ENCODE assay signal across 9 cellular contexts in genomic region chr3:15556512-15556911, GRCh38. TPM values are rescaled to one million over a fixed set of nuclear protein-coding genes. Genes with fewer than 3 reads are reported as not detected.
DNase-seq lines count a peak whose midpoint lies in the region; ATAC-seq, FAIRE-seq and TF ChIP-seq lines count a peak whose summit lies in the region.
"Had no signal": no experiment of that assay in that cellular context is flagged by ENCODE, and none has a peak within 500 bp of the region (broad histone marks: within the 10 kb centered on the region; RNA-seq: fewer than 3 reads in every experiment).

No MANE protein-coding gene starts in this region.

- intact Hi-C loops in stomach (cut with DNase I; ENCODE audit: low total_unique reads): loop anchor here (10.0 kb wide), 1 partner anchor 132 kb away; the partner anchor contains the start of genes EAF1 and METTL6

- ATAC-seq in GM21367 (IDR thresholded peaks at IDR 0.05; ENCODE audit: unreplicated experiment) (peak; percentile 89), HG03442 (IDR thresholded peaks at IDR 0.05; ENCODE audit: unreplicated experiment) (peak; percentile 87)

- no peak for DNase-seq in GM12892 (ENCODE audit: insufficient read length)
- peak; percentile 46 for DNase-seq in germinal center (ENCODE audit: low spot score)
- no peak for DNase-seq in stomach
- no peak for DNase-seq in stimulated activated CD4-positive, alpha-beta T cell treated with anti-CD3 and anti-CD28 coated beads, Interleukin-1b, Interleukin-23, amount 100 ng/mL, for 48 hours
- no peak for DNase-seq in effector CD8-positive, alpha-beta T cell (lab: John Stamatoyannopoulos, UW)
- no peak for DNase-seq in activated CD4-positive, alpha-beta T cell treated with anti-CD3 and anti-CD28 coated beads for 1 hour
- DNase-seq: right lobe of liver had no signal

- peak; percentile 89 for FAIRE-seq in GM12892 (lab: Jason Lieb, UNC)

- peaks cover 11 to 53% (median 31%) of the 10 kb centered on the region in 4 donors for H3K36me3 ChIP-seq in stomach

- WGBS in stomach, 5 donors: 60 to 81% (median 74%) methylated on average over 2 of the region's 2 CpGs

- H3K9me3 ChIP-seq in stomach: no peaks in the 10 kb centered on the region
- H3K9me3 ChIP-seq: right lobe of liver had no signal

- TF ChIP-seq POLR2A in GM12892 (IDR thresholded peaks at IDR 0.05; ENCODE audit: low read depth, low read length) (no peak), stomach (IDR thresholded peaks at IDR 0.05) (no peak)

- no peak for TF ChIP-seq CTCF in stomach (IDR thresholded peaks at IDR 0.05)

- H3K27ac ChIP-seq in stomach: peak overlapping the region in 1 of 5 donors; percentile 43

- H3K4me1 ChIP-seq in stomach: peaks cover 0 to 13% (median 4%) of the 10 kb centered on the region in 4 donors

- no peak overlapping the region for H3K4me3 ChIP-seq in stomach
- H3K4me3 ChIP-seq: right lobe of liver had no signal

- H3K27me3 ChIP-seq in stomach: no peaks in the 10 kb centered on the region
- H3K27me3 ChIP-seq: right lobe of liver had no signal

- TF ChIP-seq EP300 in stomach (IDR thresholded peaks at IDR 0.05): no peak

RNA-seq across cellular contexts. Expression of gene COLQ, which starts 35.0 kb away (rescaled TPM):
- polyA plus RNA-seq in GM12892 (2012; ENCODE audit: missing spikeins): 0.57 TPM
- total RNA-seq in stomach: 1 to 10 TPM in 3 of 5 donors, under 1 TPM in 1, not detected in 1; 0.29 to 5.3 (median 1.2) TPM
- polyA plus RNA-seq in stomach: 1 to 10 TPM in 1 of 3 donors, under 1 TPM in 2; 0.62 to 1.9 (median 0.76) TPM

RNA-seq across cellular contexts. Expression of gene HACL1, which starts 44.9 kb away (rescaled TPM):
- 15.6 TPM for polyA plus RNA-seq in GM12892 (2012; ENCODE audit: missing spikeins)
- 10 to 100 TPM; 18.1 to 46.7 (median 34.1) TPM for total RNA-seq in stomach
- polyA plus RNA-seq in stomach: 10 to 100 TPM; 13.9 to 21.7 (median 14.7) TPM

RNA-seq across cellular contexts. Expression of gene BTD, which starts 45.0 kb away (rescaled TPM):
- polyA plus RNA-seq in GM12892 (2012; ENCODE audit: missing spikeins): 2.7 TPM
- total RNA-seq in stomach: 100 to 1,000 TPM in 1 of 5 donors, 10 to 100 TPM in 3, 1 to 10 TPM in 1; 2.9 to 102 (median 23.0) TPM
- 10 to 100 TPM in 2 of 3 donors, 1 to 10 TPM in 1; 8.1 to 12.5 (median 10.3) TPM for polyA plus RNA-seq in stomach
